27 cellular contexts compared by ENCODE assay signal in genomic region chr3:189734061-189734460, GRCh38.
"Had no signal": no experiment of that assay in that cellular context is flagged by ENCODE, and none has a peak within 500 bp of the region (broad histone marks: within the 10 kb centered on the region; RNA-seq: fewer than 3 reads in every experiment).

No MANE protein-coding gene starts in this region.

- H3K36me3 Mint-ChIP-seq: stimulated activated effector memory CD8-positive, alpha-beta T cell treated with anti-CD3 and anti-CD28 coated beads, Interleukin-12 subunit alpha, Interleukin-12 subunit beta, amount 100 ng/mL, for 72 hours; stimulated activated memory B cell treated with anti-CD40 and anti-IgM and Interleukin-4, amounts not matched to agents 10 μg/mL and 1 μg/mL and 100 μg/mL, for 72 hours; stimulated activated naive B cell treated with anti-CD40 and anti-IgM and Interleukin-4, amounts not matched to agents 10 μg/mL and 1 μg/mL and 100 μg/mL, for 72 hours; type B pancreatic cell had no signal

- H3K4me3 Mint-ChIP-seq: stimulated activated effector memory CD8-positive, alpha-beta T cell treated with anti-CD3 and anti-CD28 coated beads, Interleukin-12 subunit alpha, Interleukin-12 subunit beta, amount 100 ng/mL, for 72 hours; stimulated activated memory B cell treated with anti-CD40 and anti-IgM and Interleukin-4, amounts not matched to agents 10 μg/mL and 1 μg/mL and 100 μg/mL, for 72 hours; stimulated activated naive B cell treated with anti-CD40 and anti-IgM and Interleukin-4, amounts not matched to agents 10 μg/mL and 1 μg/mL and 100 μg/mL, for 72 hours; stimulated activated naive CD8-positive, alpha-beta T cell treated with anti-CD3 and anti-CD28 coated beads, Interleukin-15, amount 100 ng/mL, for 72 hours; stimulated activated naive CD8-positive, alpha-beta T cell treated with anti-CD3 and anti-CD28 coated beads, Interleukin-15, Interleukin-2, amounts not matched to agents 100 ng/mL and 50 ng/mL, for 24 hours; type B pancreatic cell had no signal

- H3K9me3 Mint-ChIP-seq: stimulated activated effector memory CD8-positive, alpha-beta T cell treated with anti-CD3 and anti-CD28 coated beads, Interleukin-12 subunit alpha, Interleukin-12 subunit beta, amount 100 ng/mL, for 72 hours; stimulated activated memory B cell treated with anti-CD40 and anti-IgM and Interleukin-4, amounts not matched to agents 10 μg/mL and 1 μg/mL and 100 μg/mL, for 72 hours; stimulated activated naive CD8-positive, alpha-beta T cell treated with anti-CD3 and anti-CD28 coated beads, Interleukin-15, Interleukin-2, amounts not matched to agents 100 ng/mL and 50 ng/mL, for 24 hours had no signal

- ATAC-seq: stimulated activated effector memory CD8-positive, alpha-beta T cell treated with anti-CD3 and anti-CD28 coated beads, Interleukin-12 subunit alpha, Interleukin-12 subunit beta, amount 100 ng/mL, for 72 hours; stimulated activated memory B cell treated with anti-CD40 and anti-IgM and Interleukin-4, amounts not matched to agents 10 μg/mL and 1 μg/mL and 100 μg/mL, for 72 hours; stimulated activated naive B cell treated with anti-CD40 and anti-IgM and Interleukin-4, amounts not matched to agents 10 μg/mL and 1 μg/mL and 100 μg/mL, for 72 hours; stimulated activated naive CD8-positive, alpha-beta T cell treated with anti-CD3 and anti-CD28 coated beads, Interleukin-15, amount 100 ng/mL, for 72 hours; stimulated activated naive CD8-positive, alpha-beta T cell treated with anti-CD3 and anti-CD28 coated beads, Interleukin-15, Interleukin-2, amounts not matched to agents 100 U/mL and 50 U/mL, for 24 hours had no signal

- H3K27me3 Mint-ChIP-seq: stimulated activated memory B cell treated with anti-CD40 and anti-IgM and Interleukin-4, amounts not matched to agents 10 μg/mL and 1 μg/mL and 100 μg/mL, for 72 hours; stimulated activated naive B cell treated with anti-CD40 and anti-IgM and Interleukin-4, amounts not matched to agents 10 μg/mL and 1 μg/mL and 100 μg/mL, for 72 hours; stimulated activated naive CD8-positive, alpha-beta T cell treated with anti-CD3 and anti-CD28 coated beads, Interleukin-15, amount 100 ng/mL, for 72 hours; type B pancreatic cell had no signal

- H3K4me1 Mint-ChIP-seq: stimulated activated effector memory CD8-positive, alpha-beta T cell treated with anti-CD3 and anti-CD28 coated beads, Interleukin-12 subunit alpha, Interleukin-12 subunit beta, amount 100 ng/mL, for 72 hours; stimulated activated memory B cell treated with anti-CD40 and anti-IgM and Interleukin-4, amounts not matched to agents 10 μg/mL and 1 μg/mL and 100 μg/mL, for 72 hours; stimulated activated naive B cell treated with anti-CD40 and anti-IgM and Interleukin-4, amounts not matched to agents 10 μg/mL and 1 μg/mL and 100 μg/mL, for 72 hours; stimulated activated naive CD8-positive, alpha-beta T cell treated with anti-CD3 and anti-CD28 coated beads, Interleukin-15, amount 100 ng/mL, for 72 hours had no signal

- H3K4me1 ChIP-seq: stomach, suprapubic skin, testis, tibial artery, tibial nerve, transverse colon, upper lobe of left lung, uterus, vagina had no signal

- H3K27ac Mint-ChIP-seq: stimulated activated effector memory CD8-positive, alpha-beta T cell treated with anti-CD3 and anti-CD28 coated beads, Interleukin-12 subunit alpha, Interleukin-12 subunit beta, amount 100 ng/mL, for 72 hours; stimulated activated memory B cell treated with anti-CD40 and anti-IgM and Interleukin-4, amounts not matched to agents 10 μg/mL and 1 μg/mL and 100 μg/mL, for 72 hours; stimulated activated naive B cell treated with anti-CD40 and anti-IgM and Interleukin-4, amounts not matched to agents 10 μg/mL and 1 μg/mL and 100 μg/mL, for 72 hours; stimulated activated naive CD8-positive, alpha-beta T cell treated with anti-CD3 and anti-CD28 coated beads, Interleukin-15, Interleukin-2, amounts not matched to agents 100 ng/mL and 50 ng/mL, for 24 hours; type B pancreatic cell had no signal

- H3K9me3 ChIP-seq: stomach, suprapubic skin, testis, thoracic aorta, tibial artery, tibial nerve, transverse colon, upper lobe of left lung, uterus, vagina had no signal

- H3K27me3 ChIP-seq: stomach, suprapubic skin, testis, tibial artery, tibial nerve, transverse colon, upper lobe of left lung, uterus, vagina had no signal

- H3K4me3 ChIP-seq: stomach, suprapubic skin, testis, thoracic aorta, tibial artery, tibial nerve, transverse colon, upper lobe of left lung, uterus, vagina had no signal

- DNase-seq: stimulated activated CD4-positive, alpha-beta T cell treated with anti-CD3 and anti-CD28 coated beads, Interleukin-2, amount 100 ng/mL, for 24 hours; stimulated activated CD4-positive, alpha-beta T cell treated with anti-CD3 and anti-CD28 coated beads, Interleukin-2, amount 100 ng/mL, for 48 hours; stimulated activated CD4-positive, alpha-beta T cell treated with anti-CD3 and anti-CD28 coated beads, Interleukin-4, amount 100 ng/mL, for 1 hour; stimulated activated CD4-positive, alpha-beta T cell treated with anti-CD3 and anti-CD28 coated beads, Interleukin-4, amount 100 ng/mL, for 24 hours; stimulated activated CD4-positive, alpha-beta T cell treated with anti-CD3 and anti-CD28 coated beads, Interleukin-4, amount 100 ng/mL, for 4 hours; stimulated activated CD8-positive, alpha-beta memory T cell treated with anti-CD3 and anti-CD28 coated beads, Interleukin-4, amount 100 ng/mL, for 48 hours; stimulated activated naive B cell treated with anti-CD40 and anti-IgM and Interleukin-4, amounts not matched to agents 10 μg/mL and 1 μg/mL and 100 μg/mL, for 72 hours; stimulated activated naive CD4-positive, alpha-beta T cell; stimulated activated naive CD4-positive, alpha-beta T cell treated with Interleukin-2 at 50 U/mL for 16 hours; stimulated activated naive CD8-positive, alpha-beta T cell treated with anti-CD3 and anti-CD28 coated beads, Interleukin-15, amount 100 ng/mL, for 72 hours; stimulated activated naive CD8-positive, alpha-beta T cell treated with anti-CD3 and anti-CD28 coated beads, Interleukin-15, Interleukin-2, amounts not matched to agents 100 U/mL and 50 U/mL, for 24 hours; stomach; substantia nigra; testis; tibial artery; transverse colon; trophoblast cell; upper lobe of left lung; uterus had no signal

- H3K27ac ChIP-seq: stomach, suprapubic skin, testis, thoracic aorta, tibial artery, tibial nerve, transverse colon, upper lobe of left lung, uterus, vagina had no signal

- H3K36me3 ChIP-seq: stomach, suprapubic skin, thoracic aorta, tibial artery, tibial nerve, transverse colon, upper lobe of left lung, uterus, vagina had no signal
